In genomic region chr17:7582401-7583252, GRCh38 we compare ENCODE assay signal across 1 cellular context.
TF ChIP-seq lines count a peak whose summit lies in the region.

No MANE protein-coding gene starts in this region.

TF ChIP-seq in K562, 482 proteins besides CTCF, POLR2A, EP300 and RAD21 (continued from another document):
- no peak for TF ChIP-seq MLX (CRISPR knock-in tag; conservative IDR thresholded peaks at IDR 0.05)
- no peak for TF ChIP-seq ZNF3 (CRISPR knock-in tag; IDR thresholded peaks at IDR 0.05)
- TF ChIP-seq RBFOX2 (IDR thresholded peaks at IDR 0.05; ENCODE audit: low read depth, low read length) = no peak
- no peak for TF ChIP-seq ZNF174 (CRISPR knock-in tag; IDR thresholded peaks at IDR 0.05)
- no peak for TF ChIP-seq TRIM25 (IDR thresholded peaks at IDR 0.05; ENCODE audit: borderline replicate concordance)
- no peak for TF ChIP-seq NFIX (CRISPR knock-in tag; IDR thresholded peaks at IDR 0.05; ENCODE audit: low read depth)
- no peak for TF ChIP-seq HDAC1 (IDR thresholded peaks at IDR 0.05)
- TF ChIP-seq MAZ (CRISPR knock-in tag; conservative IDR thresholded peaks at IDR 0.05 in 1 of 2, IDR thresholded peaks at IDR 0.05 in 1 of 2) = peak in 1 of 2 experiments; percentile 48; a peak in 2 of 4 replicates
- TF ChIP-seq E4F1 (CRISPR knock-in tag; IDR thresholded peaks at IDR 0.05; ENCODE audit: borderline replicate concordance) = no peak
- no peak for TF ChIP-seq TEAD2 (tag; IDR thresholded peaks at IDR 0.05)
- no peak for TF ChIP-seq CGGBP1 (CRISPR knock-in tag; IDR thresholded peaks at IDR 0.05)
- no peak for TF ChIP-seq BRF1 (IDR thresholded peaks at IDR 0.05; ENCODE audit: borderline replicate concordance, extremely low read depth, insufficient read length)
- no peak for TF ChIP-seq ZNF561 (CRISPR knock-in tag; conservative IDR thresholded peaks at IDR 0.05)
- TF ChIP-seq TGIF2 (CRISPR knock-in tag; IDR thresholded peaks at IDR 0.05) = 0 out of 2 replicates have a peak, but pooled peaks have one; percentile 54
- TF ChIP-seq DEAF1 (CRISPR knock-in tag; IDR thresholded peaks at IDR 0.05) = no peak
